In genomic region chr3:112143251-112143650, GRCh38 we compare ENCODE assay signal across 1 cellular context.
TF ChIP-seq lines count a peak whose summit lies in the region.

No MANE protein-coding gene starts in this region.

TF ChIP-seq in GM23338, 12 proteins besides CTCF, POLR2A, EP300 and RAD21 (continued from another document):
- TF ChIP-seq ZNF462 (CRISPR knock-in tag; IDR thresholded peaks at IDR 0.05) (no peak), ZNF114 (CRISPR knock-in tag; IDR thresholded peaks at IDR 0.05) (no peak), POLR2AphosphoS5 (IDR thresholded peaks at IDR 0.05; ENCODE audit: low read depth) (no peak), ETS1 (IDR thresholded peaks at IDR 0.05) (no peak), EZH2 (IDR thresholded peaks at IDR 0.05; ENCODE audit: low read depth, unreplicated experiment) (no peak)
